In genomic region chr2:108229875-108230274, GRCh38 we compare ENCODE assay signal across 9 cellular contexts. TPM values are rescaled to one million over a fixed set of nuclear protein-coding genes. Genes with fewer than 3 reads are reported as not detected.
"Had no signal": no experiment of that assay in that cellular context is flagged by ENCODE, and none has a peak within 500 bp of the region (broad histone marks: within the 10 kb centered on the region; RNA-seq: fewer than 3 reads in every experiment).

No MANE protein-coding gene starts in this region.

- H3K4me3 ChIP-seq: GM12878 had no signal

- ATAC-seq: GM12878 had no signal

- FAIRE-seq: G401.6, GM12878, GM12891, GM12892, GM18507, GM19239 had no signal

- DNase-seq: GDM1, GF-D8 had no signal

RNA-seq across cellular contexts. Expression of gene SULT1C3, which starts 9.9 kb away (rescaled TPM):
- total RNA-seq: G401, GM12878 had no signal
- polyA plus RNA-seq: GM12878 had no signal
